Comparison of ENCODE assay signal across 1 cellular context in genomic region chr11:78168539-78169477, GRCh38.
TF ChIP-seq lines count a peak whose summit lies in the region.

No MANE protein-coding gene starts in this region.

TF ChIP-seq in IMR-90, 13 proteins besides CTCF, POLR2A, EP300 and RAD21:
- TF ChIP-seq BHLHE40 (IDR thresholded peaks at IDR 0.05; ENCODE audit: low read depth, low read length), result peak; percentile 12; the same call in 1 of the 2 replicates
- TF ChIP-seq USF2 (IDR thresholded peaks at IDR 0.05; ENCODE audit: low read depth, low read length), result no peak
TF ChIP-seq in IMR-90: peak in this region for 1.
